16 cellular contexts compared by ENCODE assay signal in genomic region chr14:54908230-54908629, GRCh38. TPM values are rescaled to one million over a fixed set of nuclear protein-coding genes. Genes with fewer than 3 reads are reported as not detected.
DNase-seq lines count a peak whose midpoint lies in the region; ATAC-seq and TF ChIP-seq lines count a peak whose summit lies in the region.
"Had no signal": no experiment of that assay in that cellular context is flagged by ENCODE, and none has a peak within 500 bp of the region (broad histone marks: within the 10 kb centered on the region; RNA-seq: fewer than 3 reads in every experiment).

No MANE protein-coding gene starts in this region.

- ATAC-seq in HG02678 (IDR thresholded peaks at IDR 0.05; ENCODE audit: unreplicated experiment) (peak; percentile 62), T-cell (replicated peaks in 1 of 4) (peak in 1 of 4 experiments; percentile 42), body of pancreas (no peak), left colon (no peak)
- ATAC-seq: sciatic nerve had no signal

- peak overlapping the region in 2 of 3 donors; percentile 46 to 47 for H3K4me3 Mint-ChIP-seq in T-cell

- in situ Hi-C loops in KBM-7 (cut with MboI; ENCODE audit: low pct_unique_long_range_greater_than_20kb, low sequenced_read_pairs) = no loop called here

- H3K4me1 Mint-ChIP-seq in T-cell = peaks cover 10 to 14% (median 12%) of the 10 kb centered on the region in 3 donors

- no peak for TF ChIP-seq POLR2A in body of pancreas (IDR thresholded peaks at IDR 0.05)

- intact Hi-C loops in body of pancreas (cut with DNase I) = no loop called here
- intact Hi-C loops in left colon (cut with DNase I, micrococcal nuclease) = no loop called here

- CTCF ChIA-PET in T-cell (lab: Charles Lee) = no interaction called here

- no peak for TF ChIP-seq CTCF in GM06990 (IDR thresholded peaks at IDR 0.05; ENCODE audit: insufficient read depth, low read length, poor library complexity, severe bottlenecking)
- TF ChIP-seq CTCF in body of pancreas (IDR thresholded peaks at IDR 0.05) = no peak

- H3K27me3 Mint-ChIP-seq in T-cell = no peaks in the 10 kb centered on the region

- H3K4me3 ChIP-seq in GM06990 (replicated peaks; ENCODE audit: low read depth, low read length) (no peak overlapping the region), body of pancreas (no peak overlapping the region)
- H3K4me3 ChIP-seq: ascending aorta, BLaER1 had no signal

- peak overlapping the region; percentile 49 to 51 for H3K27ac Mint-ChIP-seq in T-cell

- H3K4me1 ChIP-seq in body of pancreas = no peaks in the 10 kb centered on the region
- H3K4me1 ChIP-seq: ascending aorta, BLaER1 had no signal

- H3K36me3 Mint-ChIP-seq in T-cell = no peaks in the 10 kb centered on the region

- POLR2A ChIA-PET in T-cell (lab: Charles Lee) = no interaction called here

- H3K27ac ChIP-seq in body of pancreas = no peak overlapping the region
- H3K27ac ChIP-seq: ascending aorta, BLaER1, HL-60 had no signal

- H3K27me3 ChIP-seq in GM06990 (replicated peaks; ENCODE audit: control insufficient read depth, insufficient read depth, low read length) (no peaks in the 10 kb centered on the region), body of pancreas (no peaks in the 10 kb centered on the region)
- H3K27me3 ChIP-seq: ascending aorta, BLaER1 had no signal

- no peaks in the 10 kb centered on the region for H3K9me3 Mint-ChIP-seq in T-cell

- H3K9me3 ChIP-seq in body of pancreas = no peaks in the 10 kb centered on the region
- H3K9me3 ChIP-seq: ascending aorta, BLaER1 had no signal

- H3K36me3 ChIP-seq in GM06990 (ENCODE audit: control insufficient read depth, insufficient read depth, low read length) (no peaks in the 10 kb centered on the region), body of pancreas (replicated peaks in 1 of 2; ENCODE audit: insufficient read depth in 1 of 2, low read depth in 2 of 2) (no peaks in the 10 kb centered on the region)
- H3K36me3 ChIP-seq: ascending aorta, BLaER1 had no signal

- WGBS in body of pancreas, 2 donors = 68 to 79% methylated on average over 2 of the region's 2 CpGs

- DNase-seq in GM06990 (ENCODE audit: extremely low read depth, insufficient read length) (peak; percentile 20), T-cell (no peak), ecto neural progenitor cell (ENCODE audit: low spot score) (peak; percentile 1), body of pancreas (no peak), left colon (no peak), KBM-7 (no peak)
- no peak for DNase-seq in effector CD8-positive, alpha-beta T cell (lab: John Stamatoyannopoulos, UW)
- DNase-seq: mesenchymal stem cell, NCI-H2081, NCI-H82, SHP77 had no signal

RNA-seq across cellular contexts. Expression of gene GCH1, which starts 5.6 kb away (rescaled TPM):
- total RNA-seq in T-cell = 10 to 100 TPM; 26.5 to 31.2 (median 29.2) TPM
- total RNA-seq in body of pancreas = 10 to 100 TPM in 1 of 2 donors, 1 to 10 TPM in 1; 6.0 to 11.9 TPM
- 10 to 100 TPM; 26.6 to 34.3 TPM for total RNA-seq in left colon

Comparison
In these comparisons a context has a peak if more than half of its experiments do, and no peak if none do; other contexts are left out.
1. DNase-seq: peak in GM06990 (single experiment) and ecto neural progenitor cell (single experiment); none in T-cell (0 of 34), body of pancreas (0 of 4), left colon (0 of 2), KBM-7 (single experiment) and effector CD8-positive, alpha-beta T cell (single experiment).